ENCODE assay signal across 28 cellular contexts in genomic region chr3:173004681-173005080, GRCh38.
"Had no signal": no experiment of that assay in that cellular context is flagged by ENCODE, and none has a peak within 500 bp of the region (broad histone marks: within the 10 kb centered on the region; RNA-seq: fewer than 3 reads in every experiment).

No MANE protein-coding gene starts in this region.

- H3K4me3 Mint-ChIP-seq: stimulated activated effector memory CD8-positive, alpha-beta T cell treated with anti-CD3 and anti-CD28 coated beads, Interleukin-12 subunit alpha, Interleukin-12 subunit beta, amount 100 ng/mL, for 72 hours; stimulated activated memory B cell treated with anti-CD40 and anti-IgM and Interleukin-4, amounts not matched to agents 10 μg/mL and 1 μg/mL and 100 μg/mL, for 72 hours; stimulated activated naive B cell treated with anti-CD40 and anti-IgM and Interleukin-4, amounts not matched to agents 10 μg/mL and 1 μg/mL and 100 μg/mL, for 72 hours; stimulated activated naive CD8-positive, alpha-beta T cell treated with anti-CD3 and anti-CD28 coated beads, Interleukin-15, amount 100 ng/mL, for 72 hours; stimulated activated naive CD8-positive, alpha-beta T cell treated with anti-CD3 and anti-CD28 coated beads, Interleukin-15, Interleukin-2, amounts not matched to agents 100 ng/mL and 50 ng/mL, for 24 hours; type B pancreatic cell had no signal

- H3K36me3 ChIP-seq: stomach, suprapubic skin, thoracic aorta, thyroid gland, tibial artery, tibial nerve, transverse colon, upper lobe of left lung, upper lobe of right lung, uterus, vagina had no signal

- H3K9me3 ChIP-seq: stomach, suprapubic skin, testis, thoracic aorta, thyroid gland, tibial artery, transverse colon, upper lobe of left lung, upper lobe of right lung, uterus, vagina had no signal

- ATAC-seq: stimulated activated effector memory CD8-positive, alpha-beta T cell treated with anti-CD3 and anti-CD28 coated beads, Interleukin-12 subunit alpha, Interleukin-12 subunit beta, amount 100 ng/mL, for 72 hours; stimulated activated memory B cell treated with anti-CD40 and anti-IgM and Interleukin-4, amounts not matched to agents 10 μg/mL and 1 μg/mL and 100 μg/mL, for 72 hours; stimulated activated naive B cell treated with anti-CD40 and anti-IgM and Interleukin-4, amounts not matched to agents 10 μg/mL and 1 μg/mL and 100 μg/mL, for 72 hours; stimulated activated naive CD8-positive, alpha-beta T cell treated with anti-CD3 and anti-CD28 coated beads, Interleukin-15, amount 100 ng/mL, for 72 hours; stimulated activated naive CD8-positive, alpha-beta T cell treated with anti-CD3 and anti-CD28 coated beads, Interleukin-15, Interleukin-2, amounts not matched to agents 100 U/mL and 50 U/mL, for 24 hours; upper lobe of right lung had no signal

- FAIRE-seq: urothelium cell line had no signal

- H3K4me1 Mint-ChIP-seq: stimulated activated effector memory CD8-positive, alpha-beta T cell treated with anti-CD3 and anti-CD28 coated beads, Interleukin-12 subunit alpha, Interleukin-12 subunit beta, amount 100 ng/mL, for 72 hours; stimulated activated memory B cell treated with anti-CD40 and anti-IgM and Interleukin-4, amounts not matched to agents 10 μg/mL and 1 μg/mL and 100 μg/mL, for 72 hours; stimulated activated naive B cell treated with anti-CD40 and anti-IgM and Interleukin-4, amounts not matched to agents 10 μg/mL and 1 μg/mL and 100 μg/mL, for 72 hours; stimulated activated naive CD8-positive, alpha-beta T cell treated with anti-CD3 and anti-CD28 coated beads, Interleukin-15, amount 100 ng/mL, for 72 hours had no signal

- H3K9me3 Mint-ChIP-seq: stimulated activated memory B cell treated with anti-CD40 and anti-IgM and Interleukin-4, amounts not matched to agents 10 μg/mL and 1 μg/mL and 100 μg/mL, for 72 hours; stimulated activated naive CD8-positive, alpha-beta T cell treated with anti-CD3 and anti-CD28 coated beads, Interleukin-15, amount 100 ng/mL, for 72 hours; type B pancreatic cell had no signal

- H3K27ac Mint-ChIP-seq: stimulated activated effector memory CD8-positive, alpha-beta T cell treated with anti-CD3 and anti-CD28 coated beads, Interleukin-12 subunit alpha, Interleukin-12 subunit beta, amount 100 ng/mL, for 72 hours; stimulated activated memory B cell treated with anti-CD40 and anti-IgM and Interleukin-4, amounts not matched to agents 10 μg/mL and 1 μg/mL and 100 μg/mL, for 72 hours; stimulated activated naive B cell treated with anti-CD40 and anti-IgM and Interleukin-4, amounts not matched to agents 10 μg/mL and 1 μg/mL and 100 μg/mL, for 72 hours; stimulated activated naive CD8-positive, alpha-beta T cell treated with anti-CD3 and anti-CD28 coated beads, Interleukin-15, amount 100 ng/mL, for 72 hours; stimulated activated naive CD8-positive, alpha-beta T cell treated with anti-CD3 and anti-CD28 coated beads, Interleukin-15, Interleukin-2, amounts not matched to agents 100 ng/mL and 50 ng/mL, for 24 hours; type B pancreatic cell had no signal

- H3K27me3 ChIP-seq: stomach, suprapubic skin, testis, thyroid gland, tibial artery, tibial nerve, transverse colon, upper lobe of left lung, upper lobe of right lung, vagina had no signal

- H3K27ac ChIP-seq: stomach, suprapubic skin, testis, thoracic aorta, thyroid gland, tibial artery, tibial nerve, transverse colon, upper lobe of left lung, upper lobe of right lung, uterus, vagina had no signal

- DNase-seq: stimulated activated CD4-positive, alpha-beta T cell treated with anti-CD3 and anti-CD28 coated beads, Interleukin-2, amount 100 ng/mL, for 24 hours; stimulated activated CD4-positive, alpha-beta T cell treated with anti-CD3 and anti-CD28 coated beads, Interleukin-4, amount 100 ng/mL, for 1 hour; stimulated activated CD4-positive, alpha-beta T cell treated with anti-CD3 and anti-CD28 coated beads, Interleukin-4, amount 100 ng/mL, for 24 hours; stimulated activated CD4-positive, alpha-beta T cell treated with anti-CD3 and anti-CD28 coated beads, Interleukin-4, amount 100 ng/mL, for 4 hours; stimulated activated CD8-positive, alpha-beta memory T cell treated with anti-CD3 and anti-CD28 coated beads, Interleukin-4, amount 100 ng/mL, for 48 hours; stimulated activated naive B cell treated with anti-CD40 and anti-IgM and Interleukin-4, amounts not matched to agents 10 μg/mL and 1 μg/mL and 100 μg/mL, for 72 hours; stimulated activated naive CD4-positive, alpha-beta T cell; stimulated activated naive CD4-positive, alpha-beta T cell treated with Interleukin-2 at 50 U/mL for 16 hours; stimulated activated naive CD8-positive, alpha-beta T cell treated with anti-CD3 and anti-CD28 coated beads, Interleukin-15, amount 100 ng/mL, for 72 hours; stimulated activated naive CD8-positive, alpha-beta T cell treated with anti-CD3 and anti-CD28 coated beads, Interleukin-15, Interleukin-2, amounts not matched to agents 100 U/mL and 50 U/mL, for 24 hours; stomach; substantia nigra; testis; thyroid gland; tibial artery; transverse colon; upper lobe of left lung; upper lobe of right lung; uterus had no signal

- H3K27me3 Mint-ChIP-seq: stimulated activated memory B cell treated with anti-CD40 and anti-IgM and Interleukin-4, amounts not matched to agents 10 μg/mL and 1 μg/mL and 100 μg/mL, for 72 hours; stimulated activated naive CD8-positive, alpha-beta T cell treated with anti-CD3 and anti-CD28 coated beads, Interleukin-15, amount 100 ng/mL, for 72 hours; stimulated activated naive CD8-positive, alpha-beta T cell treated with anti-CD3 and anti-CD28 coated beads, Interleukin-15, Interleukin-2, amounts not matched to agents 100 ng/mL and 50 ng/mL, for 24 hours; type B pancreatic cell had no signal

- H3K36me3 Mint-ChIP-seq: stimulated activated effector memory CD8-positive, alpha-beta T cell treated with anti-CD3 and anti-CD28 coated beads, Interleukin-12 subunit alpha, Interleukin-12 subunit beta, amount 100 ng/mL, for 72 hours; stimulated activated memory B cell treated with anti-CD40 and anti-IgM and Interleukin-4, amounts not matched to agents 10 μg/mL and 1 μg/mL and 100 μg/mL, for 72 hours; stimulated activated naive B cell treated with anti-CD40 and anti-IgM and Interleukin-4, amounts not matched to agents 10 μg/mL and 1 μg/mL and 100 μg/mL, for 72 hours; type B pancreatic cell had no signal

- H3K4me1 ChIP-seq: stomach, suprapubic skin, testis, thyroid gland, tibial artery, tibial nerve, transverse colon, upper lobe of left lung, upper lobe of right lung, uterus, vagina had no signal

- H3K4me3 ChIP-seq: stomach, suprapubic skin, testis, thoracic aorta, thyroid gland, tibial artery, tibial nerve, transverse colon, upper lobe of left lung, upper lobe of right lung, uterus, vagina had no signal
